Comparison of ENCODE assay signal across 28 cellular contexts in genomic region chr5:3356016-3356415, GRCh38.
"Had no signal": no experiment of that assay in that cellular context is flagged by ENCODE, and none has a peak within 500 bp of the region (broad histone marks: within the 10 kb centered on the region; RNA-seq: fewer than 3 reads in every experiment).

No MANE protein-coding gene starts in this region.

- DNase-seq: colonic mucosa; dermis blood vessel endothelial cell; effector memory CD4-positive, alpha-beta T cell; erythroblast; esophagus squamous epithelium; foreskin melanocyte; glutamatergic neuron; kidney; mucosa of descending colon; naive B cell; small intestine; stimulated activated CD4-positive, alpha-beta T cell treated with anti-CD3 and anti-CD28 coated beads, Interleukin-15, amount 100 ng/mL, for 24 hours; stimulated activated CD4-positive, alpha-beta T cell treated with anti-CD3 and anti-CD28 coated beads, Interleukin-2, amount 100 ng/mL, for 48 hours; stimulated activated naive B cell treated with anti-CD40 and anti-IgM and Interleukin-4, amounts not matched to agents 10 μg/mL and 1 μg/mL and 100 μg/mL, for 72 hours; thyroid gland; trophoblast cell had no signal

- ATAC-seq: left lobe of liver; mucosa of descending colon; natural killer cell treated with Interleukin-12 subunit alpha and Interleukin-12 subunit beta and Interleukin-15 and Interleukin-18, amount 100 ng/mL, for 72 hours; stimulated activated naive B cell treated with anti-CD40 and anti-IgM and Interleukin-4, amounts not matched to agents 10 μg/mL and 1 μg/mL and 100 μg/mL, for 72 hours had no signal

- H3K9ac ChIP-seq: parathyroid adenoma had no signal

- H3K36me3 ChIP-seq: colonic mucosa, esophagus squamous epithelium, neutrophil, suprapubic skin, thyroid gland had no signal

- H3K9me3 Mint-ChIP-seq: natural killer cell treated with Interleukin-12 subunit alpha and Interleukin-12 subunit beta and Interleukin-15 and Interleukin-18, amount 100 ng/mL, for 72 hours; neural crest cell; stimulated activated naive CD8-positive, alpha-beta T cell treated with anti-CD3 and anti-CD28 coated beads, Interleukin-15, Interleukin-2, amounts not matched to agents 100 ng/mL and 50 ng/mL, for 24 hours had no signal

- H3K4me3 ChIP-seq: colonic mucosa, esophagus squamous epithelium, lung, mucosa of descending colon, suprapubic skin, thyroid gland had no signal

- H3K36me3 Mint-ChIP-seq: memory B cell; mesothelial cell of epicardium; naive B cell; natural killer cell treated with Interleukin-12 subunit alpha and Interleukin-12 subunit beta and Interleukin-15 and Interleukin-18, amount 100 ng/mL, for 72 hours; stimulated activated naive B cell treated with anti-CD40 and anti-IgM and Interleukin-4, amounts not matched to agents 10 μg/mL and 1 μg/mL and 100 μg/mL, for 72 hours had no signal

- H3K4me1 Mint-ChIP-seq: central memory CD8-positive, alpha-beta T cell; memory B cell; naive B cell; stimulated activated naive B cell treated with anti-CD40 and anti-IgM and Interleukin-4, amounts not matched to agents 10 μg/mL and 1 μg/mL and 100 μg/mL, for 72 hours had no signal

- H3K4me1 ChIP-seq: colonic mucosa, esophagus squamous epithelium, parathyroid adenoma, suprapubic skin, thyroid gland had no signal

- H3K27me3 Mint-ChIP-seq: central memory CD8-positive, alpha-beta T cell; memory B cell; naive B cell; natural killer cell treated with Interleukin-12 subunit alpha and Interleukin-12 subunit beta and Interleukin-15 and Interleukin-18, amount 100 ng/mL, for 72 hours; stimulated activated naive B cell treated with anti-CD40 and anti-IgM and Interleukin-4, amounts not matched to agents 10 μg/mL and 1 μg/mL and 100 μg/mL, for 72 hours; stimulated activated naive CD8-positive, alpha-beta T cell treated with anti-CD3 and anti-CD28 coated beads, Interleukin-15, Interleukin-2, amounts not matched to agents 100 ng/mL and 50 ng/mL, for 24 hours had no signal

- H3K9me3 ChIP-seq: colonic mucosa, esophagus squamous epithelium, mucosa of descending colon, neutrophil, suprapubic skin, thyroid gland had no signal

- H3K4me3 Mint-ChIP-seq: central memory CD8-positive, alpha-beta T cell; memory B cell; mesothelial cell of epicardium; naive B cell; natural killer cell treated with Interleukin-12 subunit alpha and Interleukin-12 subunit beta and Interleukin-15 and Interleukin-18, amount 100 ng/mL, for 72 hours; neural crest cell; stimulated activated naive B cell treated with anti-CD40 and anti-IgM and Interleukin-4, amounts not matched to agents 10 μg/mL and 1 μg/mL and 100 μg/mL, for 72 hours; stimulated activated naive CD8-positive, alpha-beta T cell treated with anti-CD3 and anti-CD28 coated beads, Interleukin-15, Interleukin-2, amounts not matched to agents 100 ng/mL and 50 ng/mL, for 24 hours had no signal

- H3K27ac Mint-ChIP-seq: memory B cell; mesothelial cell of epicardium; naive B cell; natural killer cell treated with Interleukin-12 subunit alpha and Interleukin-12 subunit beta and Interleukin-15 and Interleukin-18, amount 100 ng/mL, for 72 hours; progenitor cell of endocrine pancreas; stimulated activated naive B cell treated with anti-CD40 and anti-IgM and Interleukin-4, amounts not matched to agents 10 μg/mL and 1 μg/mL and 100 μg/mL, for 72 hours; stimulated activated naive CD8-positive, alpha-beta T cell treated with anti-CD3 and anti-CD28 coated beads, Interleukin-15, Interleukin-2, amounts not matched to agents 100 ng/mL and 50 ng/mL, for 24 hours had no signal

- H3K27me3 ChIP-seq: colonic mucosa, esophagus squamous epithelium, neutrophil, suprapubic skin, thyroid gland had no signal

- H3K27ac ChIP-seq: colonic mucosa, esophagus squamous epithelium, neutrophil, parathyroid adenoma, suprapubic skin, thyroid gland had no signal
